In genomic region chr1:227945891-227946623, GRCh38 we compare ENCODE assay signal across 8 cellular contexts. TPM values are rescaled to one million over a fixed set of nuclear protein-coding genes. Genes with fewer than 3 reads are reported as not detected.
DNase-seq lines count a peak whose midpoint lies in the region; ATAC-seq and TF ChIP-seq lines count a peak whose summit lies in the region.

No MANE protein-coding gene starts in this region.

- DNase-seq in activated naive CD4-positive, alpha-beta T cell treated with anti-CD3 and anti-CD28 coated beads, Interleukin-2, amount 50 U/mL, for 72 hours (ENCODE audit: low spot score in 2 of 2) = peak in 1 of 2 donors; percentile 53
- peak; percentile 77 for DNase-seq in left cardiac atrium
- peak; percentile 48 for DNase-seq in retina
- DNase-seq in HuH-7.5 (ENCODE audit: low spot score) = no peak

- no peak overlapping the region for H3K27ac Mint-ChIP-seq in activated naive CD4-positive, alpha-beta T cell treated with anti-CD3 and anti-CD28 coated beads, Interleukin-2, amount 50 U/mL, for 72 hours

- peaks cover 26% of the 10 kb centered on the region for H3K27me3 ChIP-seq in HUES64 (ENCODE audit: insufficient read depth, low read length)

- no peak for TF ChIP-seq CTCF in C4-2B (conservative IDR thresholded peaks at IDR 0.05)

- peak overlapping the region; percentile 53 for H3K27ac ChIP-seq in C4-2B
- H3K27ac ChIP-seq in HUES64 (ENCODE audit: low read depth, low read length) = no peak overlapping the region

- H3K36me3 Mint-ChIP-seq in activated naive CD4-positive, alpha-beta T cell treated with anti-CD3 and anti-CD28 coated beads, Interleukin-2, amount 50 U/mL, for 72 hours = no peaks in the 10 kb centered on the region

- peak; percentile 40 for ATAC-seq in GM18909 (IDR thresholded peaks at IDR 0.05; ENCODE audit: poor library complexity, unreplicated experiment)
- peak; percentile 39 to 43 for ATAC-seq in activated naive CD4-positive, alpha-beta T cell treated with anti-CD3 and anti-CD28 coated beads, Interleukin-2, amount 50 U/mL, for 72 hours
- ATAC-seq in left cardiac atrium = peak; percentile 3 to 65
- ATAC-seq in HG03159 (IDR thresholded peaks at IDR 0.05; ENCODE audit: unreplicated experiment) = no peak

- H3K9me3 Mint-ChIP-seq in activated naive CD4-positive, alpha-beta T cell treated with anti-CD3 and anti-CD28 coated beads, Interleukin-2, amount 50 U/mL, for 72 hours = no peaks in the 10 kb centered on the region

- H3K4me1 ChIP-seq in HUES64 (ENCODE audit: insufficient read depth, low read length) = peaks cover 3% of the 10 kb centered on the region; the same call in 1 of the 2 replicates

- no peaks in the 10 kb centered on the region for H3K9me3 ChIP-seq in HUES64 (ENCODE audit: insufficient read depth, low read depth, low read length)

- 51% methylated on average over 19 of the region's 19 CpGs for WGBS in HUES64

- H3K9ac ChIP-seq in HUES64 (ENCODE audit: low read depth, low read length) = no peak overlapping the region

- intact Hi-C loops in left cardiac atrium (cut with DNase I) = loop anchor here (1.0 to 5.0 kb wide), 4 partner anchors 184 to 465 kb away; no protein-coding TSS in a partner anchor

- no peaks in the 10 kb centered on the region for H3K36me3 ChIP-seq in HUES64 (ENCODE audit: insufficient read depth, low read length)

- H3K4me3 ChIP-seq in HUES64 (ENCODE audit: low read length) = peak overlapping the region; percentile 82

RNA-seq across cellular contexts. Expression of gene WNT9A, which starts 1.7 kb away (rescaled TPM):
- 0.75 TPM for polyA plus RNA-seq in HUES64 (2013, experiment 1 of 2)
- polyA plus RNA-seq in HUES64 (2013, experiment 2 of 2) = 0.82 TPM
- not detected for total RNA-seq in activated naive CD4-positive, alpha-beta T cell treated with anti-CD3 and anti-CD28 coated beads, Interleukin-2, amount 50 U/mL, for 72 hours
- 1 to 10 TPM in 1 of 2 donors, under 1 TPM in 1; 0.80 to 1.1 TPM for total RNA-seq in left cardiac atrium
